ENCODE assay signal across 28 cellular contexts in the genomic region with DNA sequence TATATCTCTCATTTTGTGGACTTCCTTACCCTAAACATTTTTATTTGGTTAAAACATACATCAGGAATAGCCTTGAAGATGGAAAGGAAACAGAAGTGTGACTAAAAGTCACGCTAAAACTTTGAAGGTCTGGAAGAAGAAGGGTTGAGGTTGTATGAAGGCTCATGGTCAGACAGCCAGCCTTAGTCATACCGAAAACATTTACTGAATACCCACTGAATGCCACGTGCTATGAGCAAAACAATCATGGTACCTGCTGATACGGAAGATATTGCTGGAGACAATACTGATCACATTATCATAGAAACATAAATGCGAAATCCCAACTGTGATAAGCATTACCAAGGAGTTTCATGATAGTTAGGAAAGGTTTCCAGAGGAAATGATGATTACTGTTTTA.
"Had no signal": no experiment of that assay in that cellular context is flagged by ENCODE, and none has a peak within 500 bp of the region (broad histone marks: within the 10 kb centered on the region; RNA-seq: fewer than 3 reads in every experiment).

No MANE protein-coding gene starts in this region.

- FAIRE-seq: K562, RCC 7860, TTC549 had no signal

- ATAC-seq: activated CD4-positive, alpha-beta T cell treated with anti-CD3 and anti-CD28 coated beads for 36 hours; activated T-helper 17 cell treated with anti-CD3 and anti-CD28 coated beads, Interleukin-2, amount 50 U/mL, for 72 hours; K562; T-cell had no signal

- H3K36me3 ChIP-seq: breast epithelium had no signal

- H3K27me3 ChIP-seq: breast epithelium had no signal

- H3K9me3 ChIP-seq: breast epithelium had no signal

- H3K27ac ChIP-seq: breast epithelium, SK-N-MC had no signal

- H3K4me1 ChIP-seq: breast epithelium had no signal

- DNase-seq: activated CD4-positive, alpha-beta memory T cell treated with anti-CD3 and anti-CD28 coated beads, Interleukin-2, amount 10 ng/mL, durations not matched to agents 7 days and 5 days; activated CD4-positive, alpha-beta T cell treated with anti-CD3 and anti-CD28 coated beads for 36 hours; activated CD4-positive, alpha-beta T cell treated with anti-CD3 and anti-CD28 coated beads, Interleukin-2, amount 50 U/mL, for 1 hour; activated CD4-positive, CD25-positive, alpha-beta regulatory T cell; activated gamma-delta T cell treated with Interleukin-2 at 50 U/mL for 16 hours; activated naive CD4-positive, alpha-beta T cell treated with anti-CD3 and anti-CD28 coated beads, Interleukin-2, amount 10 ng/mL, durations not matched to agents 7 days and 5 days; activated naive CD8-positive, alpha-beta T cell treated with anti-CD3 and anti-CD28 coated beads, Interleukin-2, amount 10 ng/mL, durations not matched to agents 7 days and 5 days; activated T-cell treated with anti-CD3 and anti-CD28 coated beads for 4 hours; activated T-cell treated with anti-CD3 and anti-CD28 coated beads, Interleukin-2, amount 50 U/mL, for 48 hours; amniotic stem cell; caudate nucleus; Karpas-422; NCI-H1105 treated with DMSO at 0.1 percent for 48 hours; NCI-H1436 treated with DMSO at 0.1 percent for 48 hours; NCI-H187; NCI-H2081; NCI-H510A treated with DMSO at 0.1 percent for 48 hours; NCI-H69; SIG-M5; T-cell; T-helper 2 cell; T1000 had no signal

- H3K4me3 ChIP-seq: breast epithelium, K562, SK-N-MC had no signal
